13 cellular contexts compared by ENCODE assay signal in the genomic region with DNA sequence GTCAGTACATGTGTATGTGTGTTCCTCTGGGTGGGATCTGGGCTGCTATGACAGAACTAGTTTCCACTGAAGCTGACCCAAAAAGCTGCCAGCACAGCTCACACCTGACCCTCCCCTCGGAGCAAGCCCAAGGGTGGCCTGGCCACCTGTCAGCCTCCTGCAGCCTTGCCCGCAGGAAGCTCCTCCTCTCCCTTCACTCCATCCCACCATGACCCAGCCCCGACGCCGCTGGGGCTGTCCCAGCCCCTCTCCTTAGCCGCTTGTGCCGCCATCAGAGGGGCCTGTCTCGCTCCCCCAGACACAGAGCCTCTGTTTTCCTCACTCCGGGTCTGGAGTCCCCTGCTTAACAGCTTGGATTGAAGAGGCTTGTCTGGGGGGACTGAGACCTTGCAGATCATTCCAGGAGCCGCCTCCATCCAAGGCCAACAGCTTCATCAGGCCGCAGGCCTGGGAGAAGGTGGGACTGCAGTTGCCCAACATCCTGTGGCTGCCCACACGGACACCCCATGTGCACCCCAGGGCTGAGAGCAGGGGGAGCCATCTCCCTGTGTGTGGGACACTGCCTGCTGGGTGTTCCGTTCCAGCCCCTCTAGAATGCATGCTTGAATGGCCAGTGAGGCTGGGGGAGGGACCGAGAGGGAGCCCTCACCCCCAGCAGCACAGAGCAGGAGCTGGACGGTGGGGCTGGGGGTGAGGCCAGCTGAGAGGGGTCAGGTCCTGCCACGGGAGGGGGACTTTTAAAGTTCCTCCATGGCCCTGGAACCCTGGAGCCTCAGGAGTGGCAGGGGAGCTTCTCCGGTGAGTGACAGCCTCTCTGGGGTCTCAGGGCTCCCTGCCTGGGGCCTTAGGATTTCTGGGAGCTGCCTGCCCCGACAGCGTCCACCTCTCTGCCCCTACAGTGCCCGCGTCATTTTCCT. TPM values are rescaled to one million over a fixed set of nuclear protein-coding genes. Genes with fewer than 3 reads are reported as not detected.
DNase-seq lines count a peak whose midpoint lies in the region; ATAC-seq and TF ChIP-seq lines count a peak whose summit lies in the region.
"Had no signal": no experiment of that assay in that cellular context is flagged by ENCODE, and none has a peak within 500 bp of the region (broad histone marks: within the 10 kb centered on the region; RNA-seq: fewer than 3 reads in every experiment).

No MANE protein-coding gene starts in this region.

- H3K4me1 ChIP-seq in fibroblast of lung (ENCODE audit: control insufficient read depth, extremely low read depth, insufficient read depth, low read length) (peaks cover 39% of the 10 kb centered on the region), mucosa of stomach (ENCODE audit: control insufficient read depth, insufficient read depth, low read length) (peaks cover 49% of the 10 kb centered on the region), vagina (peaks cover 49% of the 10 kb centered on the region)
- H3K4me1 ChIP-seq: adrenal gland had no signal

- H3K36me3 ChIP-seq in fibroblast of lung (ENCODE audit: control insufficient read depth, insufficient read depth, low read length) (peaks cover 12% of the 10 kb centered on the region), mucosa of stomach (ENCODE audit: control insufficient read depth, insufficient read depth, low read length) (no peaks in the 10 kb centered on the region), vagina (no peaks in the 10 kb centered on the region)
- H3K36me3 ChIP-seq: adrenal gland had no signal

- H3K4me2 ChIP-seq in fibroblast of lung (ENCODE audit: extremely low read depth, insufficient read depth, low read length) = peak overlapping the region; percentile 98

- intact Hi-C loops in Right ventricle myocardium superior (cut with DNase I) = no loop called here
- intact Hi-C loops in cardiac septum (cut with DNase I) = no loop called here
- intact Hi-C loops in vagina (cut with DNase I) = loop anchor here (5.0 kb wide), 2 partner anchors 35 to 75 kb away; partner anchors contain the start of gene TPCN2

- H3K9ac ChIP-seq in fibroblast of lung (ENCODE audit: insufficient read depth, low read length) (peak overlapping the region; percentile 89), mucosa of stomach (ENCODE audit: low read length) (peak overlapping the region; percentile 65)

- H3K9me3 ChIP-seq in fibroblast of lung (ENCODE audit: control insufficient read depth, insufficient read depth, low read depth, low read length) = no peaks in the 10 kb centered on the region
- no peaks in the 10 kb centered on the region for H3K9me3 ChIP-seq in mucosa of stomach (ENCODE audit: control insufficient read depth, low read length)
- H3K9me3 ChIP-seq in vagina = no peaks in the 10 kb centered on the region
- H3K9me3 ChIP-seq: adrenal gland had no signal

- peak overlapping the region; percentile 73 to 96 (median 88) for H3K4me3 ChIP-seq in fibroblast of lung (replicated peaks in 1 of 4; ENCODE audit: control extremely low read depth in 1 of 4, insufficient read depth in 1 of 4, low read depth in 3 of 4, low read length in 4 of 4)
- H3K4me3 ChIP-seq in mucosa of stomach (ENCODE audit: low read length) = no peak overlapping the region
- H3K4me3 ChIP-seq in vagina = peak overlapping the region; percentile 62 to 63

- H3K27ac ChIP-seq in fibroblast of lung (ENCODE audit: insufficient read depth, low read length) (peak overlapping the region; percentile 98), vagina (peak overlapping the region; percentile 95)

- TF ChIP-seq POLR2A in vagina (IDR thresholded peaks at IDR 0.05) = no peak
- TF ChIP-seq POLR2A in erythroblast (IDR thresholded peaks at IDR 0.05; ENCODE audit: low read length) = no peak

- no peak for ATAC-seq in Right ventricle myocardium superior (ENCODE audit: poor library complexity)

- no peak overlapping the region for H2AFZ ChIP-seq in fibroblast of lung (ENCODE audit: low read length)

- TF ChIP-seq CTCF in fibroblast of lung (conservative IDR thresholded peaks at IDR 0.05 in 1 of 2, IDR thresholded peaks at IDR 0.05 in 1 of 2; ENCODE audit: low read depth in 1 of 2, low read length in 2 of 2) = peak in 1 of 2 donors; percentile 5
- no peak for TF ChIP-seq CTCF in vagina (IDR thresholded peaks at IDR 0.05)

- H3K27me3 ChIP-seq in fibroblast of lung (ENCODE audit: control insufficient read depth, insufficient read depth, low read length) = no peaks in the 10 kb centered on the region
- peaks cover 28% of the 10 kb centered on the region for H3K27me3 ChIP-seq in mucosa of stomach (ENCODE audit: control insufficient read depth, insufficient read depth, low read length)
- no peaks in the 10 kb centered on the region for H3K27me3 ChIP-seq in vagina

- DNase-seq in Right ventricle myocardium superior (peak; percentile 58), cardiac septum (ENCODE audit: low spot score) (no peak), fibroblast of lung (ENCODE audit: low read depth in 2 of 2) (peak; percentile 26 to 71), vagina (ENCODE audit: extremely low spot score in 2 of 2) (no peak), erythroblast (lab: John Stamatoyannopoulos, UW) (no peak), nucleus accumbens (lab: John Stamatoyannopoulos, UW) (no peak), MV-4-11 (lab: John Stamatoyannopoulos, UW) (no peak)
- DNase-seq: activated CD4-positive, alpha-beta T cell treated with anti-CD3 and anti-CD28 coated beads for 1 hour; NK-92 treated with Interleukin-12 subunit alpha and Interleukin-12 subunit beta, amount 100 ng/mL, for 24 hours; stimulated activated CD4-positive, alpha-beta T cell treated with anti-CD3 and anti-CD28 coated beads, Interleukin-4, amount 100 ng/mL, for 24 hours had no signal

- no peaks in the 10 kb centered on the region for H4K20me1 ChIP-seq in fibroblast of lung (ENCODE audit: control insufficient read depth, extremely low read depth, insufficient read depth, low read length)

- H3K79me2 ChIP-seq in fibroblast of lung (ENCODE audit: control insufficient read depth, insufficient read depth, low read length) = peaks cover 35% of the 10 kb centered on the region

RNA-seq across cellular contexts. Expression of gene MRGPRF, which starts 0.7 kb away (rescaled TPM):
- 4.9 TPM for total RNA-seq in Right ventricle myocardium superior
- 2.3 TPM for total RNA-seq in cardiac septum
- 63.9 and 84.2 TPM in 2 replicates for total RNA-seq in fibroblast of lung
- 47.5 and 88.1 TPM in 2 replicates for polyA plus RNA-seq in fibroblast of lung
- 87.8 and 142 TPM in 2 replicates for polyA plus RNA-seq in fibroblast of lung (2012)
- polyA minus RNA-seq in fibroblast of lung (ENCODE audit: low replicate concordance) = 84.7 and 165 TPM in 2 replicates
- 84.5 TPM for total RNA-seq in vagina
- polyA plus RNA-seq: keratinocyte had no signal

RNA-seq across cellular contexts. Expression of gene MRGPRD, which starts 31.6 kb away (rescaled TPM):
- not detected for total RNA-seq in Right ventricle myocardium superior
- not detected for total RNA-seq in cardiac septum
- total RNA-seq in fibroblast of lung = not detected in 2 replicates
- polyA plus RNA-seq in fibroblast of lung = not detected in 2 replicates
- polyA plus RNA-seq in fibroblast of lung (2012) = not detected in 2 replicates
- polyA minus RNA-seq in fibroblast of lung (ENCODE audit: low replicate concordance) = 2.3 TPM in 1 of 2 replicates, not detected in the other
- not detected for total RNA-seq in vagina
- total RNA-seq: adrenal gland had no signal
- polyA plus RNA-seq: adrenal gland, keratinocyte had no signal

RNA-seq across cellular contexts. Expression of gene TPCN2, which starts 36.4 kb away (rescaled TPM):
- total RNA-seq in Right ventricle myocardium superior (7.6 TPM), cardiac septum (12.5 TPM), fibroblast of lung (8.7 and 11.7 TPM in 2 replicates), vagina (21.1 TPM)
- polyA plus RNA-seq in fibroblast of lung = 7.7 and 9.7 TPM in 2 replicates
- 7.1 and 9.9 TPM in 2 replicates for polyA plus RNA-seq in fibroblast of lung (2012)
- 24.2 and 31.8 TPM in 2 replicates for polyA minus RNA-seq in fibroblast of lung (ENCODE audit: low replicate concordance)

Comparison
In these comparisons a context has a peak if more than half of its experiments do, and no peak if none do; other contexts are left out.
1. DNase-seq: peak in Right ventricle myocardium superior (single experiment) and fibroblast of lung (2 of 2); none in cardiac septum (single experiment), vagina (0 of 2), erythroblast (0 of 2), nucleus accumbens (0 of 56) and MV-4-11 (single experiment).
2. RNA of gene MRGPRF, which starts 0.7 kb away (total RNA-seq): 84.5 TPM in vagina (single experiment) and 63.9 to 84.2 TPM in fibroblast of lung; 4.9 TPM in Right ventricle myocardium superior (single experiment) and 2.3 TPM in cardiac septum (single experiment); every median in the first group is over 10 times any median in the second.